Comparison of ENCODE assay signal across 1 cellular context in genomic region chr13:113855012-113855921, GRCh38.
TF ChIP-seq lines count a peak whose summit lies in the region.

No MANE protein-coding gene starts in this region.

TF ChIP-seq in WTC11, 78 proteins besides CTCF, POLR2A, EP300 and RAD21 (continued from another document):
- no peak for TF ChIP-seq USF1 (CRISPR knock-in tag; IDR thresholded peaks at IDR 0.05)
- TF ChIP-seq NR1H2 (CRISPR knock-in tag; IDR thresholded peaks at IDR 0.05), result no peak
TF ChIP-seq in WTC11: peak in this region for 0.
